ENCODE assay signal across 12 cellular contexts in genomic region chr11:12215192-12215591, GRCh38.
DNase-seq lines count a peak whose midpoint lies in the region; ATAC-seq and TF ChIP-seq lines count a peak whose summit lies in the region.
"Had no signal": no experiment of that assay in that cellular context is flagged by ENCODE, and none has a peak within 500 bp of the region (broad histone marks: within the 10 kb centered on the region; RNA-seq: fewer than 3 reads in every experiment).

No MANE protein-coding gene starts in this region.

- no peak for TF ChIP-seq POLR2A in IMR-90 (IDR thresholded peaks at IDR 0.05; ENCODE audit: low read depth, low read length)

- intact Hi-C loops in CD8-positive, alpha-beta T cell (cut with DNase I, micrococcal nuclease), result no loop called here
- intact Hi-C loops in IMR-90 (cut with micrococcal nuclease), result no loop called here
- intact Hi-C loops in PC-9 (cut with micrococcal nuclease; ENCODE audit: unreplicated experiment), result no loop called here
- intact Hi-C loops in lower lobe of right lung (cut with DNase I), result no loop called here

- peaks cover 42% of the 10 kb centered on the region for H3K9me1 ChIP-seq in IMR-90 (ENCODE audit: insufficient read depth, low read length)

- H4K20me1 ChIP-seq in IMR-90 (ENCODE audit: insufficient read depth, low read length), result no peaks in the 10 kb centered on the region
- no peaks in the 10 kb centered on the region for H4K20me1 ChIP-seq in PC-9 (ENCODE audit: insufficient read depth)

- peaks cover 25% of the 10 kb centered on the region for H3K4me1 Mint-ChIP-seq in CD8-positive, alpha-beta T cell (ENCODE audit: low read depth)

- no peaks in the 10 kb centered on the region for H3K27me3 Mint-ChIP-seq in CD8-positive, alpha-beta T cell (ENCODE audit: low read depth)

- no peak overlapping the region for H3K4me3 ChIP-seq in CD8-positive, alpha-beta T cell (ENCODE audit: low read depth, low read length)
- no peak overlapping the region for H3K4me3 ChIP-seq in IMR-90 (ENCODE audit: insufficient read depth, low read depth, low read length)
- H3K4me3 ChIP-seq in PC-9, result no peak overlapping the region
- H3K4me3 ChIP-seq in lower lobe of right lung, result no peak overlapping the region

- no peak overlapping the region for H3K56ac ChIP-seq in IMR-90 (ENCODE audit: extremely low read depth, insufficient read depth, low read length)

- H3F3A ChIP-seq in PC-9 (ENCODE audit: insufficient read depth, low read depth), result peaks cover 36% of the 10 kb centered on the region

- H3K4me3 Mint-ChIP-seq in CD8-positive, alpha-beta T cell, result no peak overlapping the region

- H3K36me3 ChIP-seq in CD8-positive, alpha-beta T cell (ENCODE audit: insufficient read depth, low read length), result no peaks in the 10 kb centered on the region
- H3K36me3 ChIP-seq in IMR-90 (ENCODE audit: control insufficient read depth, insufficient read depth, low read length) (peaks cover 61% of the 10 kb centered on the region), PC-9 (ENCODE audit: low read depth) (0 out of 2 replicates have a peak, but pooled peaks cover 7% of the 10 kb centered on the region), lower lobe of right lung (peaks cover 45% of the 10 kb centered on the region)

- H2AFZ ChIP-seq in IMR-90 (replicated peaks; ENCODE audit: low read length, poor library complexity) (no peak overlapping the region), PC-9 (no peak overlapping the region)

- H3K36me3 Mint-ChIP-seq in CD8-positive, alpha-beta T cell, result peaks cover 39% of the 10 kb centered on the region

- peak overlapping the region; percentile 54; the same call in 1 of the 3 replicates for H2BK15ac ChIP-seq in IMR-90 (ENCODE audit: low read depth, low read length)

- H3K23ac ChIP-seq in IMR-90 (ENCODE audit: low read depth, low read length), result peak overlapping the region; percentile 6

- peak overlapping the region; percentile 20 for H3K9ac ChIP-seq in IMR-90 (ENCODE audit: low read depth, low read length)

- CTCF ChIA-PET in CD8-positive, alpha-beta T cell (lab: Charles Lee), result interaction anchor here (0.9 to 1.6 kb wide), 5 partner anchors 8 to 22 kb away, joined by 3 to 5 read pairs (median 4); no protein-coding TSS in a partner anchor
- CTCF ChIA-PET in IMR-90 (lab: Yijun Ruan, JAX), result interaction anchor here (0.6 kb wide), 2 partner anchors 9 to 649 kb away, joined by 3 read pairs; no protein-coding TSS in a partner anchor
- CTCF ChIA-PET in PC-9 (lab: Charles Lee), result no interaction called here

- H4K5ac ChIP-seq in IMR-90 (ENCODE audit: low read depth, low read length), result peak overlapping the region; percentile 65

- H2BK120ac ChIP-seq in IMR-90 (ENCODE audit: low read depth, low read length), result peak overlapping the region; percentile 72

- H2BK20ac ChIP-seq in IMR-90 (ENCODE audit: low read depth, low read length), result peak overlapping the region; percentile 76

- H2BK5ac ChIP-seq in IMR-90 (ENCODE audit: low read depth, low read length, poor library complexity, severe bottlenecking), result peak overlapping the region; percentile 95

- in situ Hi-C loops in IMR-90 (cut with MboI; ENCODE audit: low sequenced_read_pairs), result no loop called here

- H3K79me1 ChIP-seq in IMR-90 (ENCODE audit: low read depth in 1 of 2, low read length in 2 of 2), result peaks cover 40 to 96% of the 10 kb centered on the region in 2 experiments

- peak overlapping the region; percentile 19 to 81; a peak in 3 of 4 replicates for H4K8ac ChIP-seq in IMR-90 (ENCODE audit: low read depth in 2 of 2, low read length in 2 of 2)

- H2AK9ac ChIP-seq in IMR-90 (replicated peaks; ENCODE audit: low read depth, low read length, poor library complexity), result no peak overlapping the region

- POLR2A ChIA-PET in CD8-positive, alpha-beta T cell (lab: Charles Lee), result interaction anchor here (1.4 to 1.5 kb wide), 2 partner anchors 9 kb away, joined by 9 read pairs; no protein-coding TSS in a partner anchor
- POLR2A ChIA-PET in IMR-90 (lab: Charles Lee; ENCODE audit: unreplicated experiment) (interaction anchor here (1.0 kb wide), 1 partner anchor 9 kb away, joined by 3 read pairs; no protein-coding TSS in a partner anchor), PC-9 (lab: Charles Lee; ENCODE audit: unreplicated experiment) (no interaction called here)

- no peak overlapping the region for H3K27ac ChIP-seq in CD8-positive, alpha-beta T cell (ENCODE audit: low read depth, low read length)
- peak overlapping the region; percentile 93 for H3K27ac ChIP-seq in IMR-90 (ENCODE audit: insufficient read depth, low read length)
- H3K27ac ChIP-seq in PC-9, result peak overlapping the region; percentile 85
- peak overlapping the region; percentile 59 for H3K27ac ChIP-seq in lower lobe of right lung
- H3K27ac ChIP-seq: RWPE1 had no signal

- H3K9me2 ChIP-seq in PC-9 (ENCODE audit: insufficient read depth), result no peaks in the 10 kb centered on the region

- 89% methylated on average over 7 of the region's 8 CpGs; no CpG with 5 or more reads in 1 of the 2 experiments for WGBS in IMR-90 (ENCODE audit: extremely low coverage in 2 of 2, insufficient read length in 1 of 2), 2 experiments

- no peak for DNase-seq in CD8-positive, alpha-beta T cell
- DNase-seq in IMR-90 (no peak), PC-9 (peak in 1 of 2 experiments; percentile 79), lower lobe of right lung (peak; percentile 67), NCI-H526 treated with DMSO at 0.1 percent for 48 hours (lab: John Stamatoyannopoulos, UW) (no peak), SIG-M5 (lab: John Stamatoyannopoulos, UW) (no peak)
- DNase-seq in stimulated activated CD8-positive, alpha-beta memory T cell treated with anti-CD3 and anti-CD28 coated beads, Interleukin-4, amount 100 ng/mL, for 48 hours, result no peak
- DNase-seq: activated CD4-positive, alpha-beta T cell treated with anti-CD3 and anti-CD28 coated beads, Interleukin-2, amount 50 U/mL, for 4 hours; DMS 273 treated with DMSO at 0.1 percent for 48 hours; stimulated activated CD4-positive, alpha-beta T cell treated with anti-CD3 and anti-CD28 coated beads, Interleukin-4, amount 100 ng/mL, for 1 hour had no signal

- no peaks in the 10 kb centered on the region for H3K9me3 Mint-ChIP-seq in CD8-positive, alpha-beta T cell

- H3K79me2 ChIP-seq in PC-9 (ENCODE audit: low read depth), result no peaks in the 10 kb centered on the region

- H3K27ac Mint-ChIP-seq in CD8-positive, alpha-beta T cell, result peak overlapping the region; percentile 55

- dilution Hi-C loops in IMR-90 (cut with HindIII; ENCODE audit: low sequenced_read_pairs, unreplicated experiment), result no loop called here

- peaks cover 11% of the 10 kb centered on the region for H3K4me1 ChIP-seq in CD8-positive, alpha-beta T cell (ENCODE audit: insufficient read depth, low read length)
- H3K4me1 ChIP-seq in IMR-90 (ENCODE audit: control insufficient read depth, insufficient read depth, low read length) (peaks cover 28% of the 10 kb centered on the region), PC-9 (replicated peaks; ENCODE audit: insufficient read depth) (peaks cover 66% of the 10 kb centered on the region), lower lobe of right lung (peaks cover 35% of the 10 kb centered on the region)

- no peak for TF ChIP-seq CTCF in CD8-positive, alpha-beta T cell (IDR thresholded peaks at IDR 0.05)
- TF ChIP-seq CTCF in IMR-90 (conservative IDR thresholded peaks at IDR 0.05; ENCODE audit: low read depth, low read length), result no peak
- TF ChIP-seq CTCF in PC-9 (conservative IDR thresholded peaks at IDR 0.05), result no peak
- no peak for TF ChIP-seq CTCF in lower lobe of right lung (IDR thresholded peaks at IDR 0.05)

- peak overlapping the region; percentile 60 for H4K91ac ChIP-seq in IMR-90 (ENCODE audit: insufficient read depth, low read depth, low read length)

- H3K4me2 ChIP-seq in IMR-90 (ENCODE audit: low read depth, low read length) (no peak overlapping the region), PC-9 (peak overlapping the region; percentile 49)

- peak overlapping the region; percentile 65 for H3K18ac ChIP-seq in IMR-90 (ENCODE audit: low read depth, low read length)

- H3K9me3 ChIP-seq in CD8-positive, alpha-beta T cell (ENCODE audit: low read length), result no peaks in the 10 kb centered on the region
- H3K9me3 ChIP-seq in IMR-90 (ENCODE audit: control insufficient read depth, insufficient read depth, low read length) (no peaks in the 10 kb centered on the region), PC-9 (ENCODE audit: insufficient read depth, low read depth) (no peaks in the 10 kb centered on the region), lower lobe of right lung (no peaks in the 10 kb centered on the region)

- BruUV-seq in IMR-90 (replicated peaks; lab: Mats Ljungman, UMichigan), result no TSS peak
- no TSS peak for BruUV-seq in PC-9 (replicated peaks; lab: Mats Ljungman, UMichigan)

- no peak for TF ChIP-seq RAD21 in IMR-90 (IDR thresholded peaks at IDR 0.05; ENCODE audit: low read length)

- H2AK5ac ChIP-seq in IMR-90 (ENCODE audit: low read depth, low read length), result peak overlapping the region; percentile 90

- H3K14ac ChIP-seq in IMR-90 (replicated peaks; ENCODE audit: low read depth, low read length), result peak overlapping the region; percentile 53

- H3K27me3 ChIP-seq in CD8-positive, alpha-beta T cell (ENCODE audit: insufficient read depth, low read length), result no peaks in the 10 kb centered on the region
- H3K27me3 ChIP-seq in IMR-90 (ENCODE audit: control insufficient read depth, insufficient read depth, low read length) (no peaks in the 10 kb centered on the region), PC-9 (ENCODE audit: insufficient read depth, low read depth) (no peaks in the 10 kb centered on the region), lower lobe of right lung (ENCODE audit: low read depth) (no peaks in the 10 kb centered on the region)

- peak; percentile 9 for ATAC-seq in CD8-positive, alpha-beta T cell
- ATAC-seq in IMR-90 (ENCODE audit: low read depth), result no peak
- ATAC-seq in lower lobe of right lung, result peak; percentile 80 to 83
- ATAC-seq in HG03457 (IDR thresholded peaks at IDR 0.05; ENCODE audit: unreplicated experiment), result no peak

- peak overlapping the region; percentile 64 for H3K4ac ChIP-seq in IMR-90 (ENCODE audit: low read depth, low read length)

TF ChIP-seq in IMR-90, 13 proteins besides CTCF, POLR2A, EP300 and RAD21 (continues in another document):
- no peak for TF ChIP-seq MXI1 (IDR thresholded peaks at IDR 0.05; ENCODE audit: borderline replicate concordance, low read depth, low read length)
- TF ChIP-seq RFX5 (IDR thresholded peaks at IDR 0.05; ENCODE audit: low read depth, low read length), result no peak
- no peak for TF ChIP-seq FOS (IDR thresholded peaks at IDR 0.05; ENCODE audit: low read depth, low read length)
- no peak for TF ChIP-seq CHD1 (IDR thresholded peaks at IDR 0.05; ENCODE audit: low read depth, low read length)
- TF ChIP-seq BHLHE40 (IDR thresholded peaks at IDR 0.05; ENCODE audit: low read depth, low read length), result no peak
- TF ChIP-seq NFE2L2 (IDR thresholded peaks at IDR 0.05; ENCODE audit: low read depth, low read length), result no peak
- no peak for TF ChIP-seq RCOR1 (IDR thresholded peaks at IDR 0.05; ENCODE audit: insufficient replicate concordance, low read length)

Comparison
In these comparisons a context has a peak if more than half of its experiments do, and no peak if none do; other contexts are left out.
1. ATAC-seq: peak in CD8-positive, alpha-beta T cell (single experiment) and lower lobe of right lung (2 of 2); none in IMR-90 (single experiment) and HG03457 (single experiment).